ENCODE assay signal across 12 cellular contexts in the genomic region with DNA sequence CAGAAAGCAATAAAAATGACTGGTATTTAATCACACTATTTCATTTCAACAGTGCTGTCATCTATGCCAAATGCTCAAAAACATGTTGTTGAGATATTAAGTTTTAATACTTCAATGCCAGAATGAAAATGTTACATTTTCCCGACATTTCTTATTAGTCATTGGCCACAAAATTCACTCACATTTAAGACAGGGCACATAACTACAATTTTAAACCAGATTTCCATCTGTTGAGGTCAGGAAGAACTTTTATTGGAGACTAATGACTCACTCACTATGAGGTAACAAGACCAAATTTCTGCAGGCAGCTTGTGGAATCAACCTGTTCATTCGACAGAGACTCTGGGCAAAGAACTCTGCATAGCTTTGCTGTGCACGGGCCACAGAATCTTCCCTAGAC. TPM values are rescaled to one million over a fixed set of nuclear protein-coding genes. Genes with fewer than 3 reads are reported as not detected.
A peak's percentile ranks its signal among the peaks of the same experiment; 100 is the strongest.
DNase-seq lines count a peak whose midpoint lies in the region; ATAC-seq and TF ChIP-seq lines count a peak whose summit lies in the region.
"Had no signal": no experiment of that assay in that cellular context is flagged by ENCODE, and none has a peak within 500 bp of the region (broad histone marks: within the 10 kb centered on the region; RNA-seq: fewer than 3 reads in every experiment).

No MANE protein-coding gene starts in this region.

- TF ChIP-seq CTCF in RWPE1 (conservative IDR thresholded peaks at IDR 0.05; ENCODE audit: low read depth) = no peak
- no peak for TF ChIP-seq CTCF in foreskin fibroblast (IDR thresholded peaks at IDR 0.05; ENCODE audit: low read depth, low read length)
- TF ChIP-seq CTCF in thyroid gland (IDR thresholded peaks at IDR 0.05) = no peak

- intact Hi-C loops in activated CD4-positive, alpha-beta T cell treated with anti-CD3 and anti-CD28 coated beads, Interleukin-2, amount 10 ng/mL, durations not matched to agents 24 days and 14 days (cut with micrococcal nuclease) = no loop called here
- intact Hi-C loops in thyroid gland (cut with DNase I) = loop anchor here (5.0 kb wide), 1 partner anchor 51 kb away; no protein-coding TSS in a partner anchor

- no peak for TF ChIP-seq POLR2A in thyroid gland (IDR thresholded peaks at IDR 0.05)

- H3K9me3 ChIP-seq in thyroid gland = no peaks in the 10 kb centered on the region

- H3K27ac ChIP-seq in RWPE1 (peak overlapping the region; percentile 100), thyroid gland (no peak overlapping the region)
- H3K27ac ChIP-seq: VCaP had no signal

- 87 to 91% methylated on average over 3 of the region's 3 CpGs for WGBS in thyroid gland, 2 donors

- H3K27ac Mint-ChIP-seq in activated CD4-positive, alpha-beta T cell treated with anti-CD3 and anti-CD28 coated beads, Interleukin-2, amount 10 ng/mL, durations not matched to agents 24 days and 14 days = peak overlapping the region; percentile 22
- no peak overlapping the region for H3K27ac Mint-ChIP-seq in activated CD4-positive, alpha-beta T cell treated with anti-CD3 and anti-CD28 coated beads, Interleukin-2, amount 10 ng/mL, durations not matched to agents 7 days and 5 days
- peak overlapping the region; percentile 13 for H3K27ac Mint-ChIP-seq in stimulated activated naive CD8-positive, alpha-beta T cell treated with anti-CD3 and anti-CD28 coated beads, Interleukin-15, Interleukin-2, amounts not matched to agents 100 ng/mL and 50 ng/mL, for 24 hours
- H3K27ac Mint-ChIP-seq: B cell had no signal

- H3K27me3 ChIP-seq in thyroid gland = no peaks in the 10 kb centered on the region

- no peak overlapping the region for H3K4me3 Mint-ChIP-seq in activated CD4-positive, alpha-beta T cell treated with anti-CD3 and anti-CD28 coated beads, Interleukin-2, amount 10 ng/mL, durations not matched to agents 24 days and 14 days
- H3K4me3 Mint-ChIP-seq in activated CD4-positive, alpha-beta T cell treated with anti-CD3 and anti-CD28 coated beads, Interleukin-2, amount 10 ng/mL, durations not matched to agents 7 days and 5 days = no peak overlapping the region
- no peak overlapping the region for H3K4me3 Mint-ChIP-seq in stimulated activated naive CD8-positive, alpha-beta T cell treated with anti-CD3 and anti-CD28 coated beads, Interleukin-15, Interleukin-2, amounts not matched to agents 100 ng/mL and 50 ng/mL, for 24 hours
- H3K4me3 Mint-ChIP-seq: B cell had no signal

- no peak overlapping the region for H3K4me3 ChIP-seq in foreskin fibroblast (ENCODE audit: low read depth in 1 of 2, low read length in 2 of 2)
- H3K4me3 ChIP-seq in thyroid gland (replicated peaks in 1 of 3) = no peak overlapping the region

- no peak for ATAC-seq in GM19328 (IDR thresholded peaks at IDR 0.05; ENCODE audit: unreplicated experiment)
- ATAC-seq: left lobe of liver had no signal

- POLR2A ChIA-PET in activated CD4-positive, alpha-beta T cell treated with anti-CD3 and anti-CD28 coated beads, Interleukin-2, amount 10 ng/mL, durations not matched to agents 7 days and 5 days (lab: Charles Lee) = no interaction called here
- POLR2A ChIA-PET in RWPE1 (lab: Yijun Ruan, JAX; ENCODE audit: low non-redundant PET) = no interaction called here

- H3K9me3 Mint-ChIP-seq in activated CD4-positive, alpha-beta T cell treated with anti-CD3 and anti-CD28 coated beads, Interleukin-2, amount 10 ng/mL, durations not matched to agents 24 days and 14 days = no peaks in the 10 kb centered on the region
- no peaks in the 10 kb centered on the region for H3K9me3 Mint-ChIP-seq in activated CD4-positive, alpha-beta T cell treated with anti-CD3 and anti-CD28 coated beads, Interleukin-2, amount 10 ng/mL, durations not matched to agents 7 days and 5 days
- no peaks in the 10 kb centered on the region for H3K9me3 Mint-ChIP-seq in stimulated activated naive CD8-positive, alpha-beta T cell treated with anti-CD3 and anti-CD28 coated beads, Interleukin-15, Interleukin-2, amounts not matched to agents 100 ng/mL and 50 ng/mL, for 24 hours

- CTCF ChIA-PET in activated CD4-positive, alpha-beta T cell treated with anti-CD3 and anti-CD28 coated beads, Interleukin-2, amount 10 ng/mL, durations not matched to agents 7 days and 5 days (lab: Charles Lee) = no interaction called here
- CTCF ChIA-PET in RWPE1 (lab: Yijun Ruan, JAX) = no interaction called here

- peaks cover 15 to 31% of the 10 kb centered on the region in 2 donors for H3K4me1 ChIP-seq in thyroid gland

- DNase-seq in activated CD4-positive, alpha-beta T cell treated with anti-CD3 and anti-CD28 coated beads, Interleukin-2, amount 10 ng/mL, durations not matched to agents 24 days and 14 days = no peak
- no peak for DNase-seq in activated CD4-positive, alpha-beta T cell treated with anti-CD3 and anti-CD28 coated beads, Interleukin-2, amount 10 ng/mL, durations not matched to agents 7 days and 5 days
- DNase-seq in RWPE1 (ENCODE audit: low spot score) = peak; percentile 67
- peak; percentile 84 to 92 for DNase-seq in foreskin fibroblast
- no peak for DNase-seq in thyroid gland
- DNase-seq in mucosa of gallbladder (ENCODE audit: low spot score) = no peak
- DNase-seq: NCI-H187 had no signal

- H3K27me3 Mint-ChIP-seq in activated CD4-positive, alpha-beta T cell treated with anti-CD3 and anti-CD28 coated beads, Interleukin-2, amount 10 ng/mL, durations not matched to agents 24 days and 14 days = no peaks in the 10 kb centered on the region
- no peaks in the 10 kb centered on the region for H3K27me3 Mint-ChIP-seq in activated CD4-positive, alpha-beta T cell treated with anti-CD3 and anti-CD28 coated beads, Interleukin-2, amount 10 ng/mL, durations not matched to agents 7 days and 5 days
- no peaks in the 10 kb centered on the region for H3K27me3 Mint-ChIP-seq in stimulated activated naive CD8-positive, alpha-beta T cell treated with anti-CD3 and anti-CD28 coated beads, Interleukin-15, Interleukin-2, amounts not matched to agents 100 ng/mL and 50 ng/mL, for 24 hours
- H3K27me3 Mint-ChIP-seq: B cell had no signal

- H3K36me3 Mint-ChIP-seq in activated CD4-positive, alpha-beta T cell treated with anti-CD3 and anti-CD28 coated beads, Interleukin-2, amount 10 ng/mL, durations not matched to agents 24 days and 14 days (ENCODE audit: low read depth) = peaks cover 56% of the 10 kb centered on the region
- peaks cover 57% of the 10 kb centered on the region for H3K36me3 Mint-ChIP-seq in activated CD4-positive, alpha-beta T cell treated with anti-CD3 and anti-CD28 coated beads, Interleukin-2, amount 10 ng/mL, durations not matched to agents 7 days and 5 days (ENCODE audit: low read depth)
- peaks cover 71% of the 10 kb centered on the region for H3K36me3 Mint-ChIP-seq in stimulated activated naive CD8-positive, alpha-beta T cell treated with anti-CD3 and anti-CD28 coated beads, Interleukin-15, Interleukin-2, amounts not matched to agents 100 ng/mL and 50 ng/mL, for 24 hours (ENCODE audit: low read depth)

- H3K36me3 ChIP-seq in thyroid gland = no peaks in the 10 kb centered on the region

- H3K4me1 Mint-ChIP-seq in activated CD4-positive, alpha-beta T cell treated with anti-CD3 and anti-CD28 coated beads, Interleukin-2, amount 10 ng/mL, durations not matched to agents 24 days and 14 days = peaks cover 37% of the 10 kb centered on the region
- H3K4me1 Mint-ChIP-seq in activated CD4-positive, alpha-beta T cell treated with anti-CD3 and anti-CD28 coated beads, Interleukin-2, amount 10 ng/mL, durations not matched to agents 7 days and 5 days = peaks cover 43% of the 10 kb centered on the region
- H3K4me1 Mint-ChIP-seq in stimulated activated naive CD8-positive, alpha-beta T cell treated with anti-CD3 and anti-CD28 coated beads, Interleukin-15, Interleukin-2, amounts not matched to agents 100 ng/mL and 50 ng/mL, for 24 hours (ENCODE audit: low read depth) = peaks cover 70% of the 10 kb centered on the region

RNA-seq across cellular contexts. Expression of a gene that starts 36.8 kb away (rescaled TPM):
- 57.9 and 58.4 TPM in 2 replicates for total RNA-seq in activated CD4-positive, alpha-beta T cell treated with anti-CD3 and anti-CD28 coated beads, Interleukin-2, amount 10 ng/mL, durations not matched to agents 24 days and 14 days
- 10 to 100 TPM; 25.7 to 29.2 TPM for total RNA-seq in activated CD4-positive, alpha-beta T cell treated with anti-CD3 and anti-CD28 coated beads, Interleukin-2, amount 10 ng/mL, durations not matched to agents 7 days and 5 days
- total RNA-seq in thyroid gland (10 to 100 TPM; 15.8 to 28.9 (median 22.8) TPM), mucosa of gallbladder (18.2 TPM)

RNA-seq across cellular contexts. Expression of a gene that starts 44.2 kb away (rescaled TPM):
- total RNA-seq in activated CD4-positive, alpha-beta T cell treated with anti-CD3 and anti-CD28 coated beads, Interleukin-2, amount 10 ng/mL, durations not matched to agents 24 days and 14 days = 0.37 and 0.95 TPM in 2 replicates
- total RNA-seq in activated CD4-positive, alpha-beta T cell treated with anti-CD3 and anti-CD28 coated beads, Interleukin-2, amount 10 ng/mL, durations not matched to agents 7 days and 5 days = under 1 TPM; 0.87 to 0.99 TPM
- total RNA-seq in thyroid gland (under 1 TPM in 2 of 4 donors, not detected in 2; 0.40 to 0.45 TPM), mucosa of gallbladder (0.35 TPM)

RNA-seq across cellular contexts. Expression of a gene that starts 44.4 kb away (rescaled TPM):
- total RNA-seq in activated CD4-positive, alpha-beta T cell treated with anti-CD3 and anti-CD28 coated beads, Interleukin-2, amount 10 ng/mL, durations not matched to agents 24 days and 14 days = 101 and 106 TPM in 2 replicates
- total RNA-seq in activated CD4-positive, alpha-beta T cell treated with anti-CD3 and anti-CD28 coated beads, Interleukin-2, amount 10 ng/mL, durations not matched to agents 7 days and 5 days = 100 to 1,000 TPM; 132 to 145 TPM
- total RNA-seq in thyroid gland (100 to 1,000 TPM in 3 of 4 donors, 10 to 100 TPM in 1; 94.0 to 188 (median 133) TPM), mucosa of gallbladder (85.6 TPM)

Comparison
In these comparisons a context has a peak if more than half of its experiments do, and no peak if none do; other contexts are left out.
1. DNase-seq: peak in RWPE1 (single experiment) and foreskin fibroblast (2 of 2); none in activated CD4-positive, alpha-beta T cell treated with anti-CD3 and anti-CD28 coated beads, Interleukin-2, amount 10 ng/mL, durations not matched to agents 24 days and 14 days (single experiment), activated CD4-positive, alpha-beta T cell treated with anti-CD3 and anti-CD28 coated beads, Interleukin-2, amount 10 ng/mL, durations not matched to agents 7 days and 5 days (single experiment), thyroid gland (0 of 2) and mucosa of gallbladder (single experiment).